In genomic region chr6:89951574-89952360, GRCh38 we compare ENCODE assay signal across 8 cellular contexts. TPM values are rescaled to one million over a fixed set of nuclear protein-coding genes. Genes with fewer than 3 reads are reported as not detected.
DNase-seq lines count a peak whose midpoint lies in the region; ATAC-seq and TF ChIP-seq lines count a peak whose summit lies in the region.

No MANE protein-coding gene starts in this region.

- H2AFZ ChIP-seq in PC-9, result no peak overlapping the region

- peak overlapping the region in 6 of 8 donors; percentile 2 to 83 (median 69) for H3K4me3 Mint-ChIP-seq in CD4-positive, alpha-beta memory T cell

- no peaks in the 10 kb centered on the region for H3K27me3 Mint-ChIP-seq in CD4-positive, alpha-beta memory T cell

- no peak for TF ChIP-seq POLR2A in right lobe of liver (IDR thresholded peaks at IDR 0.05)

- no peaks in the 10 kb centered on the region for H3K9me2 ChIP-seq in PC-9 (ENCODE audit: insufficient read depth)

- POLR2A ChIA-PET in CD4-positive, alpha-beta memory T cell (lab: Charles Lee; ENCODE audit: partially characterized antibody), result interaction anchor here (0.7 to 2.9 kb wide), 10 partner anchors 11 to 610 kb away, joined by 3 to 10 read pairs (median 4); partner anchors contain the start of gene MDN1
- POLR2A ChIA-PET in PC-9 (lab: Charles Lee; ENCODE audit: unreplicated experiment), result interaction anchor here (0.6 kb wide), 1 partner anchor 9 kb away, joined by 5 read pairs; no protein-coding TSS in a partner anchor

- CTCF ChIA-PET in CD4-positive, alpha-beta memory T cell (lab: Charles Lee; ENCODE audit: partially characterized antibody), result interaction anchor here (0.9 to 4.5 kb wide), 7 partner anchors 9 to 527 kb away, joined by 3 to 31 read pairs (median 4); partner anchors contain the start of gene BACH2
- CTCF ChIA-PET in PC-9 (lab: Charles Lee), result no interaction called here

- no peaks in the 10 kb centered on the region for H3F3A ChIP-seq in PC-9 (ENCODE audit: insufficient read depth, low read depth)

- no peak overlapping the region for H3K4me2 ChIP-seq in PC-9

- no peaks in the 10 kb centered on the region for H3K79me2 ChIP-seq in PC-9 (ENCODE audit: low read depth)

- no peak for DNase-seq in CD4-positive, alpha-beta memory T cell
- DNase-seq in Jurkat, Clone E6-1 (ENCODE audit: low read depth, low spot score), result peak; percentile 28
- DNase-seq in right lobe of liver, result peak in 2 of 3 donors; percentile 59 to 82
- DNase-seq in left lung, result no peak
- no peak for DNase-seq in PC-9
- DNase-seq in amniotic stem cell (lab: John Stamatoyannopoulos, UW), result no peak

- TF ChIP-seq CTCF in right lobe of liver (IDR thresholded peaks at IDR 0.05), result no peak
- no peak for TF ChIP-seq CTCF in left lung (IDR thresholded peaks at IDR 0.05)
- TF ChIP-seq CTCF in PC-9 (conservative IDR thresholded peaks at IDR 0.05), result no peak

- H3K4me3 ChIP-seq in CD4-positive, alpha-beta memory T cell (ENCODE audit: low read length in 2 of 2), result no peak overlapping the region
- no peak overlapping the region for H3K4me3 ChIP-seq in Jurkat, Clone E6-1 (ENCODE audit: low read length)
- H3K4me3 ChIP-seq in right lobe of liver (no peak overlapping the region), left lung (no peak overlapping the region), PC-9 (no peak overlapping the region)

- ATAC-seq in right lobe of liver (peak; percentile 71 to 84 (median 80)), left lung (no peak)
- ATAC-seq in activated CD4-positive, CD25-positive, alpha-beta regulatory T cell treated with anti-CD3 and anti-CD28 coated beads, Interleukin-2, amount 50 U/mL, for 24 hours, result no peak

- H3K36me3 Mint-ChIP-seq in CD4-positive, alpha-beta memory T cell, result peaks cover 29 to 33% of the 10 kb centered on the region in 2 donors

- WGBS in right lobe of liver (ENCODE audit: insufficient coverage, low coverage, low lambda C conversion rate, missing lambda C conversion rate), result 50% methylated on average over 18 of the region's 19 CpGs

- intact Hi-C loops in CD4-positive, alpha-beta memory T cell (cut with micrococcal nuclease), result no loop called here
- intact Hi-C loops in right lobe of liver (cut with DNase I), result no loop called here
- intact Hi-C loops in left lung (cut with DNase I), result no loop called here
- intact Hi-C loops in PC-9 (cut with micrococcal nuclease; ENCODE audit: unreplicated experiment), result no loop called here

- no peaks in the 10 kb centered on the region for H3K9me3 ChIP-seq in CD4-positive, alpha-beta memory T cell (ENCODE audit: control insufficient read depth in 1 of 2, low read length in 2 of 2)
- H3K9me3 ChIP-seq in right lobe of liver, result no peaks in the 10 kb centered on the region
- H3K9me3 ChIP-seq in left lung, result no peaks in the 10 kb centered on the region
- H3K9me3 ChIP-seq in PC-9 (ENCODE audit: insufficient read depth, low read depth), result no peaks in the 10 kb centered on the region

- peaks cover 46 to 75% (median 55%) of the 10 kb centered on the region in 4 donors for H3K4me1 Mint-ChIP-seq in CD4-positive, alpha-beta memory T cell

- no peaks in the 10 kb centered on the region for H3K9me3 Mint-ChIP-seq in CD4-positive, alpha-beta memory T cell

- H3K27ac ChIP-seq in CD4-positive, alpha-beta memory T cell (ENCODE audit: low read depth, low read length), result peak overlapping the region; percentile 7
- H3K27ac ChIP-seq in angular gyrus (ENCODE audit: low read depth, low read length), result peak overlapping the region; percentile 69
- no peak overlapping the region for H3K27ac ChIP-seq in right lobe of liver
- no peak overlapping the region for H3K27ac ChIP-seq in left lung
- H3K27ac ChIP-seq in PC-9, result no peak overlapping the region

- H3K36me3 ChIP-seq in CD4-positive, alpha-beta memory T cell (ENCODE audit: insufficient read depth, low read length), result peaks cover 8% of the 10 kb centered on the region
- no peaks in the 10 kb centered on the region for H3K36me3 ChIP-seq in right lobe of liver
- H3K36me3 ChIP-seq in left lung, result peaks cover 0 to 5% of the 10 kb centered on the region in 2 donors
- no peaks in the 10 kb centered on the region for H3K36me3 ChIP-seq in PC-9 (ENCODE audit: low read depth)

- no peaks in the 10 kb centered on the region for H4K20me1 ChIP-seq in PC-9 (ENCODE audit: insufficient read depth)

- peak overlapping the region; percentile 84 to 91 (median 89) for H3K27ac Mint-ChIP-seq in CD4-positive, alpha-beta memory T cell

- BruUV-seq in PC-9 (replicated peaks; lab: Mats Ljungman, UMichigan), result no TSS peak

- H3K4me1 ChIP-seq in CD4-positive, alpha-beta memory T cell (ENCODE audit: insufficient read depth, low read length), result peaks cover 53% of the 10 kb centered on the region
- H3K4me1 ChIP-seq in right lobe of liver (peaks cover 0 to 12% (median 5%) of the 10 kb centered on the region in 4 donors), left lung (no peaks in the 10 kb centered on the region), PC-9 (replicated peaks; ENCODE audit: insufficient read depth) (no peaks in the 10 kb centered on the region)

- no peaks in the 10 kb centered on the region for H3K27me3 ChIP-seq in CD4-positive, alpha-beta memory T cell (ENCODE audit: insufficient read depth, low read length)
- no peaks in the 10 kb centered on the region for H3K27me3 ChIP-seq in right lobe of liver
- H3K27me3 ChIP-seq in left lung, result no peaks in the 10 kb centered on the region
- no peaks in the 10 kb centered on the region for H3K27me3 ChIP-seq in PC-9 (ENCODE audit: insufficient read depth, low read depth)

RNA-seq across cellular contexts. Expression of gene GJA10, which starts 57.5 kb away (rescaled TPM):
- not detected for total RNA-seq in CD4-positive, alpha-beta memory T cell
- polyA plus RNA-seq in CD4-positive, alpha-beta memory T cell, result not detected
- not detected for polyA plus RNA-seq in Jurkat, Clone E6-1 (2012; ENCODE audit: insufficient read depth, insufficient read length)
- not detected for total RNA-seq in right lobe of liver
- not detected for total RNA-seq in left lung
- not detected in 2 replicates for total RNA-seq in PC-9 (2021)

Comparison
In these comparisons a context has a peak if more than half of its experiments do, and no peak if none do; other contexts are left out.
1. DNase-seq: peak in Jurkat, Clone E6-1 (single experiment) and right lobe of liver (2 of 3); none in CD4-positive, alpha-beta memory T cell (0 of 5), left lung (0 of 2), PC-9 (0 of 2) and amniotic stem cell (single experiment).
2. H3K27ac ChIP-seq: peak in CD4-positive, alpha-beta memory T cell (single experiment) and angular gyrus (single experiment); none in right lobe of liver (0 of 3), left lung (0 of 2) and PC-9 (single experiment).
3. ATAC-seq: peak in right lobe of liver (4 of 4); none in left lung (single experiment) and activated CD4-positive, CD25-positive, alpha-beta regulatory T cell treated with anti-CD3 and anti-CD28 coated beads, Interleukin-2, amount 50 U/mL, for 24 hours (0 of 2).